In the genomic region with DNA sequence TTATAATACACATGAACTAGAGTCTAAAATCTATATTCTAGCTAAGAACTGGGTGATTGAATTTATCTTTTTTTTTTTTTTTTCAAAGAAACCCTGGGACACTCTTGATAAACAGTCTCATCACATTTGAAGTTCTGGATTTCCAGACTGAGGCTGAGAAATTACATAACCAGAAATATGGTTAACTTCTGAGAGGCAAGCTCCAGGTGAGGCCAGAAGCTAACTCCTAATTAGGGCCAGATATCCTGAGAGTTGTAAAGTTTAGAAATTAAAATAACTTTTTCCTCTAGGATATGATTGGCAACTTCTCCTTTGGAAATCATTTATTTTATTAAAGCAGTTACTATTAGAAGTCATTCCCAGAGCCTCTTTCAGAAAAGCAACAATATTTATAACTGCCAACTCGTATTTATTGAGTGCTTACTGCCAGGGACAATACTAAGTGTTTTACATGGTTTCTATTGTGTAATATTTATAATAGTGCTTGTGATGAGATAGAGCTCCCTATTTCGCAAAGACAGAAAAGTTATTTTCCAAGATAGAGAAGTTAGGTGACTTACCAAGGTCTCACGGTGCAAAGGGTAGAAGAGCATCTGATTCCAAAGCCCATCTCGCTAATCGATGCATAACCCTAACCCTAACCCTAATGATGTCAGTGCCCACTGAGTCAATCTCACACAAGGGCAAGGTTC, we compare ENCODE assay signal across 1 cellular context.
TF ChIP-seq lines count a peak whose summit lies in the region.

No MANE protein-coding gene starts in this region.

TF ChIP-seq in HepG2, 621 proteins besides CTCF, POLR2A, EP300 and RAD21 (continued from another document):
- TF ChIP-seq, protein P1, sequence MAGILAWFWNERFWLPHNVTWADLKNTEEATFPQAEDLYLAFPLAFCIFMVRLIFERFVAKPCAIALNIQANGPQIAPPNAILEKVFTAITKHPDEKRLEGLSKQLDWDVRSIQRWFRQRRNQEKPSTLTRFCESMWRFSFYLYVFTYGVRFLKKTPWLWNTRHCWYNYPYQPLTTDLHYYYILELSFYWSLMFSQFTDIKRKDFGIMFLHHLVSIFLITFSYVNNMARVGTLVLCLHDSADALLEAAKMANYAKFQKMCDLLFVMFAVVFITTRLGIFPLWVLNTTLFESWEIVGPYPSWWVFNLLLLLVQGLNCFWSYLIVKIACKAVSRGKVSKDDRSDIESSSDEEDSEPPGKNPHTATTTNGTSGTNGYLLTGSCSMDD (CRISPR knock-in tag; IDR thresholded peaks at IDR 0.05), result no peak
- TF ChIP-seq, protein P2, sequence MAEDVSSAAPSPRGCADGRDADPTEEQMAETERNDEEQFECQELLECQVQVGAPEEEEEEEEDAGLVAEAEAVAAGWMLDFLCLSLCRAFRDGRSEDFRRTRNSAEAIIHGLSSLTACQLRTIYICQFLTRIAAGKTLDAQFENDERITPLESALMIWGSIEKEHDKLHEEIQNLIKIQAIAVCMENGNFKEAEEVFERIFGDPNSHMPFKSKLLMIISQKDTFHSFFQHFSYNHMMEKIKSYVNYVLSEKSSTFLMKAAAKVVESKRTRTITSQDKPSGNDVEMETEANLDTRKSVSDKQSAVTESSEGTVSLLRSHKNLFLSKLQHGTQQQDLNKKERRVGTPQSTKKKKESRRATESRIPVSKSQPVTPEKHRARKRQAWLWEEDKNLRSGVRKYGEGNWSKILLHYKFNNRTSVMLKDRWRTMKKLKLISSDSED (CRISPR knock-in tag; IDR thresholded peaks at IDR 0.05), result peak; percentile 96
- TF ChIP-seq ZC3H13 (CRISPR knock-in tag; IDR thresholded peaks at IDR 0.05), result no peak
- TF ChIP-seq ZSCAN9 (CRISPR knock-in tag; IDR thresholded peaks at IDR 0.05; ENCODE audit: borderline replicate concordance), result peak; percentile 65; the same call in 1 of the 2 replicates
- TF ChIP-seq ZFP82 (CRISPR knock-in tag; IDR thresholded peaks at IDR 0.05; ENCODE audit: borderline replicate concordance), result no peak
- TF ChIP-seq FOSL1 (CRISPR knock-in tag; IDR thresholded peaks at IDR 0.05; ENCODE audit: borderline replicate concordance), result 0 out of 2 replicates have a peak, but pooled peaks have one; percentile 50
- peak; percentile 62; the same call in 1 of the 2 replicates for TF ChIP-seq SPEN (CRISPR knock-in tag; IDR thresholded peaks at IDR 0.05; ENCODE audit: low read depth)
